16 cellular contexts compared by ENCODE assay signal in the genomic region with DNA sequence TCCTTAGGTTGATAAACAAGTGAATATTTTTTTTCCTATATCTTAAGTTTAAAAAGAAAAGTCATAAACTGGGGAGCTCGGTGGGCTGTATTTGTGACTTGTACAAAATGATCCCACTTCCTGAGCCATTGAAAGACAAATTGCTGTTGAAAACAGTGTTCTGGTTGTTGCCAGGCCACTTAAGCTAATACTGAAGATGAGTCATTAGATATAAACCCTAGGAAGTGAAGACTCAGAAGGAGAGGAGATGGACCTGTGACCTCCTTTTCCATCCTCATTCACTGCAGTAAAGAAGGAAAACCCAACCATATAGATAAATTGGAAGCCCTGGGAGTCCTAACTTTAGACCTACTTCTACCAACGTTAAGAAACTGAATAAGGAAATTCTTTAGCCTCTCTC. TPM values are rescaled to one million over a fixed set of nuclear protein-coding genes. Genes with fewer than 3 reads are reported as not detected.
DNase-seq lines count a peak whose midpoint lies in the region; ATAC-seq, FAIRE-seq and TF ChIP-seq lines count a peak whose summit lies in the region.
"Had no signal": no experiment of that assay in that cellular context is flagged by ENCODE, and none has a peak within 500 bp of the region (broad histone marks: within the 10 kb centered on the region; RNA-seq: fewer than 3 reads in every experiment).

No MANE protein-coding gene starts in this region.

- H3K36me3 ChIP-seq in bronchial epithelial cell (ENCODE audit: control insufficient read depth, insufficient read depth, low read length), result no peaks in the 10 kb centered on the region
- H3K36me3 ChIP-seq: BE2C, upper lobe of right lung had no signal

- H3K27me3 ChIP-seq in bronchial epithelial cell (ENCODE audit: control insufficient read depth, insufficient read depth, low read length), result no peaks in the 10 kb centered on the region
- H3K27me3 ChIP-seq: upper lobe of right lung had no signal

- no peaks in the 10 kb centered on the region for H3K27me3 Mint-ChIP-seq in progenitor cell of endocrine pancreas

- TF ChIP-seq CTCF in bronchial epithelial cell (IDR thresholded peaks at IDR 0.05; ENCODE audit: insufficient read depth, low read length, severe bottlenecking) (no peak), progenitor cell of endocrine pancreas (IDR thresholded peaks at IDR 0.05; ENCODE audit: unreplicated experiment) (no peak)

- no peak for FAIRE-seq in HTR-8/SVneo (lab: Jason Lieb, UNC)
- no peak for FAIRE-seq in bronchial epithelial cell (lab: Jason Lieb, UNC)
- FAIRE-seq: G401.6 had no signal

- H3K4me3 ChIP-seq in bronchial epithelial cell (ENCODE audit: low read depth, low read length), result no peak overlapping the region
- H3K4me3 ChIP-seq: skin epidermis, upper lobe of right lung had no signal

- peak; percentile 66 for ATAC-seq in left colon
- ATAC-seq: upper lobe of right lung had no signal

- no peak overlapping the region for H3K4me3 Mint-ChIP-seq in progenitor cell of endocrine pancreas (ENCODE audit: low read depth)
- H3K4me3 Mint-ChIP-seq: activated naive CD4-positive, alpha-beta T cell treated with anti-CD3 and anti-CD28 coated beads for 36 hours had no signal

- DNase-seq in ACHN (peak; percentile 38), HTR-8/SVneo (ENCODE audit: insufficient read length, low spot score) (peak; percentile 62), bronchial epithelial cell (ENCODE audit: low read depth) (peak; percentile 76), left colon (no peak), NCI-H1092 (lab: John Stamatoyannopoulos, UW) (no peak), progenitor cell of endocrine pancreas (ENCODE audit: low spot score, unreplicated experiment) (no peak)
- no peak for DNase-seq in activated CD4-positive, alpha-beta T cell treated with anti-CD3 and anti-CD28 coated beads for 1 hour
- no peak for DNase-seq in activated CD4-positive, alpha-beta T cell treated with anti-CD3 and anti-CD28 coated beads, Interleukin-2, amount 50 U/mL, for 4 hours
- DNase-seq: activated CD4-positive, alpha-beta T cell treated with anti-CD3 and anti-CD28 coated beads, Interleukin-2, amount 50 U/mL, for 48 hours; activated naive CD4-positive, alpha-beta T cell treated with anti-CD3 and anti-CD28 coated beads for 36 hours; BE2C; NCI-H1694; NCI-H774; upper lobe of right lung had no signal

- no peaks in the 10 kb centered on the region for H3K9me3 Mint-ChIP-seq in progenitor cell of endocrine pancreas (ENCODE audit: low read depth)
- H3K9me3 Mint-ChIP-seq: activated naive CD4-positive, alpha-beta T cell treated with anti-CD3 and anti-CD28 coated beads for 36 hours had no signal

- no peaks in the 10 kb centered on the region for H3K4me1 Mint-ChIP-seq in progenitor cell of endocrine pancreas (ENCODE audit: low read depth)

- H3K27ac Mint-ChIP-seq in progenitor cell of endocrine pancreas, result no peak overlapping the region
- H3K27ac Mint-ChIP-seq: activated naive CD4-positive, alpha-beta T cell treated with anti-CD3 and anti-CD28 coated beads for 36 hours had no signal

- intact Hi-C loops in left colon (cut with DNase I, micrococcal nuclease), result no loop called here

- in situ Hi-C loops in ACHN (cut with HindIII; ENCODE audit: low pct_ligation_motif_present, low pct_unique_long_range_greater_than_20kb, low sequenced_read_pairs), result no loop called here

- H3K36me3 Mint-ChIP-seq in progenitor cell of endocrine pancreas (ENCODE audit: insufficient read depth), result no peaks in the 10 kb centered on the region

RNA-seq across cellular contexts. Expression of a gene that starts 46.2 kb away (rescaled TPM):
- total RNA-seq in bronchial epithelial cell (85.8 and 95.3 TPM in 2 replicates), left colon (10 to 100 TPM in 1 of 2 donors, 1 to 10 TPM in 1; 8.8 to 24.8 TPM), progenitor cell of endocrine pancreas (25.1 and 25.6 TPM in 2 replicates)

Comparison
In these comparisons a context has a peak if more than half of its experiments do, and no peak if none do; other contexts are left out.
1. DNase-seq: peak in ACHN (single experiment), HTR-8/SVneo (single experiment) and bronchial epithelial cell (single experiment); none in left colon (0 of 2), NCI-H1092 (single experiment), activated CD4-positive, alpha-beta T cell treated with anti-CD3 and anti-CD28 coated beads for 1 hour (single experiment), activated CD4-positive, alpha-beta T cell treated with anti-CD3 and anti-CD28 coated beads, Interleukin-2, amount 50 U/mL, for 4 hours (0 of 2) and progenitor cell of endocrine pancreas (single experiment).